10 cellular contexts compared by ENCODE assay signal in the genomic region with DNA sequence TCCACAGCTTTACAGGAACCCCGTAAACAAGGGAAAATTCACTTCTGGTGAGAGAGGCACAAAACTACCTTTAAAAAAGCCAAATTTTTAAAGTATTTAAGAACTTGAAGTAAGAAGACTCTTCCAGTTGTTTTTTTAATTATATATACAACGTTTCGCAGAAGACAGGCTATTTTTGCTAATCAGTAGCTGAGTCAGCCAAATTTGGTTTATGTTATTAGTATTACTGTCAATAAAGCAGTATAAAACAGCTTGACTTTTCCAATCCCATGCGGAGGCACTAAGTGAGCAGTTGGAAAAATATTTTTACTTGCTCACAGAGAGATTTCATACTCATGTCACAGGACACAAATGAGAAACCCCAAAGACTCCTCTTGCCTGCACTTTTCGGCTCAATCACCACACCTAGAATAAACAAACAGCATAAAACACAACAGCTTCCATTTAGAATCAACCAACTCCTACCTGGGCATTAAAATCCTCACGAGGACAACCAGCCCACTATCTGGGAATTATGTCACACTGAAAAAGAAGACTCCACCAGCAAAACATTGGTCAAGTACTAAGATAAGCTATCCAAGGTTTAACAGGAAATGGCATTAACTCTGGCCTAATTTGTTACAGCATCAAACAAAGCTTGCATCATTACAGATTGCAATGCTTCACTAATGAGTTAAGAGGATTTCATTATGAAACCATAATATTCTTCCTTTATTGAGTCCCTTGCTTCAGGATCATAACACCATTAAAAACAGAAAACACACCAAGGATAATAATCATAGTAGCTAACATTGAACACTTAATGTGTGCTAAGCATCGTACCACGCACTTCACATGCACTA. TPM values are rescaled to one million over a fixed set of nuclear protein-coding genes. Genes with fewer than 3 reads are reported as not detected.
A peak's percentile ranks its signal among the peaks of the same experiment; 100 is the strongest.
DNase-seq lines count a peak whose midpoint lies in the region; ATAC-seq, FAIRE-seq and TF ChIP-seq lines count a peak whose summit lies in the region.
"Had no signal": no experiment of that assay in that cellular context is flagged by ENCODE, and none has a peak within 500 bp of the region (broad histone marks: within the 10 kb centered on the region; RNA-seq: fewer than 3 reads in every experiment).

No MANE protein-coding gene starts in this region.

- FAIRE-seq in HepG2 (lab: Jason Lieb, UNC) = no peak

- TF ChIP-seq CTCF in right atrium auricular region (IDR thresholded peaks at IDR 0.05) (no peak), HepG2 (CRISPR knock-in tag; IDR thresholded peaks at IDR 0.05) (no peak)

- peak overlapping the region; percentile 29 for H3K4me2 ChIP-seq in HepG2 (ENCODE audit: low read depth, low read length)

- CTCF ChIA-PET in HepG2 (lab: Yijun Ruan, JAX; ENCODE audit: low intra/inter-chr PET ratio, low total read pairs) = no interaction called here

- H3K36me3 Mint-ChIP-seq in activated T-helper 17 cell treated with anti-CD3 and anti-CD28 coated beads, Interleukin-2, amount 50 U/mL, for 72 hours (ENCODE audit: low read depth) = peaks cover 28% of the 10 kb centered on the region

- no peak for TF ChIP-seq RAD21 in HepG2 (CRISPR knock-in tag; IDR thresholded peaks at IDR 0.05)

- H3K27ac Mint-ChIP-seq in activated T-helper 17 cell treated with anti-CD3 and anti-CD28 coated beads, Interleukin-2, amount 50 U/mL, for 72 hours = peak overlapping the region; percentile 90

- BruUV-seq in HepG2 (replicated peaks; lab: Mats Ljungman, UMichigan) = no TSS peak

- no peak for ATAC-seq in right cardiac atrium
- ATAC-seq in activated T-helper 17 cell treated with anti-CD3 and anti-CD28 coated beads, Interleukin-2, amount 50 U/mL, for 72 hours (replicated peaks) = no peak
- ATAC-seq in HepG2 = no peak
- ATAC-seq in HG03045 (IDR thresholded peaks at IDR 0.05; ENCODE audit: unreplicated experiment) = no peak
- ATAC-seq in GM19463 (IDR thresholded peaks at IDR 0.05; ENCODE audit: unreplicated experiment) = no peak
- no peak for ATAC-seq in HG03159 (IDR thresholded peaks at IDR 0.05; ENCODE audit: unreplicated experiment)

- WGBS in right cardiac atrium = 60% methylated on average over 8 of the region's 8 CpGs
- WGBS in HepG2 (ENCODE audit: low lambda C conversion rate) = 90% methylated on average over 8 of the region's 8 CpGs

- no peak overlapping the region for H2AFZ ChIP-seq in HepG2 (ENCODE audit: low read length)

- peak overlapping the region; percentile 72 for H3K4me3 Mint-ChIP-seq in activated T-helper 17 cell treated with anti-CD3 and anti-CD28 coated beads, Interleukin-2, amount 50 U/mL, for 72 hours

- H3K4me3 ChIP-seq in right cardiac atrium (ENCODE audit: low read length) = no peak overlapping the region
- no peak overlapping the region for H3K4me3 ChIP-seq in right atrium auricular region
- H3K4me3 ChIP-seq in HepG2 (replicated peaks in 1 of 3; ENCODE audit: insufficient read depth in 1 of 3, low read depth in 2 of 3, low read length in 3 of 3) = no peak overlapping the region

- peaks cover 43% of the 10 kb centered on the region for H3K79me2 ChIP-seq in HepG2 (ENCODE audit: insufficient read depth, low read length)

- H4K20me1 ChIP-seq in HepG2 (ENCODE audit: insufficient read depth, low read length) = peaks cover 18% of the 10 kb centered on the region; the same call in 1 of the 2 replicates

- intact Hi-C loops in right cardiac atrium (cut with DNase I) = no loop called here
- intact Hi-C loops in HepG2 (cut with micrococcal nuclease; ENCODE audit: unreplicated experiment) = no loop called here

- TF ChIP-seq EP300 in HepG2 (IDR thresholded peaks at IDR 0.05; ENCODE audit: low read depth in 2 of 2, low read length in 2 of 2) = no peak
- no peak for TF ChIP-seq EP300 in HepG2 (CRISPR knock-in tag; IDR thresholded peaks at IDR 0.05; ENCODE audit: borderline replicate concordance)

- H3K9me3 ChIP-seq in right cardiac atrium (ENCODE audit: control insufficient read depth, low read length) (no peaks in the 10 kb centered on the region), right atrium auricular region (no peaks in the 10 kb centered on the region), HepG2 (ENCODE audit: low read length) (no peaks in the 10 kb centered on the region)

- H3K9ac ChIP-seq in HepG2 (ENCODE audit: insufficient read depth, low read depth, low read length) = no peak overlapping the region

- no peaks in the 10 kb centered on the region for H3K27me3 ChIP-seq in right cardiac atrium (ENCODE audit: control insufficient read depth, insufficient read depth)
- H3K27me3 ChIP-seq in right atrium auricular region = no peaks in the 10 kb centered on the region
- no peaks in the 10 kb centered on the region for H3K27me3 ChIP-seq in HepG2 (ENCODE audit: control insufficient read depth in 1 of 2, insufficient read depth in 2 of 2, low read length in 2 of 2)

- H3K27ac ChIP-seq in right cardiac atrium (ENCODE audit: low read length) = peak overlapping the region; percentile 7
- no peak overlapping the region for H3K27ac ChIP-seq in right atrium auricular region
- H3K27ac ChIP-seq in HepG2 (ENCODE audit: extremely low read length, insufficient read depth, low read length) = peak overlapping the region; percentile 1

- H3K36me3 ChIP-seq in right atrium auricular region (no peaks in the 10 kb centered on the region), HepG2 (replicated peaks in 1 of 2; ENCODE audit: control insufficient read depth in 1 of 2, insufficient read depth in 2 of 2, low read length in 2 of 2) (no peaks in the 10 kb centered on the region)

- in situ Hi-C loops in HepG2 (cut with HindIII; ENCODE audit: extremely low pct_ligation_motif_present, low pct_unique_long_range_greater_than_20kb) = no loop called here

- H3K27me3 Mint-ChIP-seq in activated T-helper 17 cell treated with anti-CD3 and anti-CD28 coated beads, Interleukin-2, amount 50 U/mL, for 72 hours = no peaks in the 10 kb centered on the region

- TF ChIP-seq POLR2A in HepG2 (IDR thresholded peaks at IDR 0.05; ENCODE audit: insufficient read depth in 1 of 2, low read depth in 2 of 2, low read length in 2 of 2) = no peak

- H3K4me1 ChIP-seq in right cardiac atrium (ENCODE audit: control insufficient read depth, insufficient read depth, low read length) (peaks cover 19% of the 10 kb centered on the region), right atrium auricular region (peaks cover 0 to 40% of the 10 kb centered on the region in 2 donors), HepG2 (ENCODE audit: insufficient read depth, low read length) (peaks cover 27% of the 10 kb centered on the region)

- no peaks in the 10 kb centered on the region for H3K9me3 Mint-ChIP-seq in activated T-helper 17 cell treated with anti-CD3 and anti-CD28 coated beads, Interleukin-2, amount 50 U/mL, for 72 hours

- POLR2A ChIA-PET in HepG2 (lab: Yijun Ruan, JAX) = interaction anchor here (1.0 kb wide), 1 partner anchor 37 kb away, joined by 5 read pairs; no protein-coding TSS in a partner anchor

- peaks cover 50% of the 10 kb centered on the region for H3K4me1 Mint-ChIP-seq in activated T-helper 17 cell treated with anti-CD3 and anti-CD28 coated beads, Interleukin-2, amount 50 U/mL, for 72 hours

- DNase-seq in right cardiac atrium (no peak), right atrium auricular region (ENCODE audit: low spot score) (no peak), HepG2 (ENCODE audit: low spot score) (no peak), COR-L47 (lab: John Stamatoyannopoulos, UW) (no peak)
- DNase-seq: DMS79; stimulated activated CD4-positive, alpha-beta T cell treated with anti-CD3 and anti-CD28 coated beads, Interleukin-4, amount 100 ng/mL, for 24 hours had no signal

TF ChIP-seq in HepG2, 621 proteins besides CTCF, POLR2A, EP300 and RAD21 (continues in another document):
- TF ChIP-seq NFE2 (CRISPR knock-in tag; IDR thresholded peaks at IDR 0.05) (no peak), MBD4 (IDR thresholded peaks at IDR 0.05; ENCODE audit: borderline replicate concordance, low read length) (no peak)

RNA-seq across cellular contexts. Expression of a gene that starts 26.3 kb away (rescaled TPM):
- total RNA-seq in right cardiac atrium (10 to 100 TPM; 30.7 to 59.0 (median 38.7) TPM), right atrium auricular region (10 to 100 TPM; 31.2 to 34.9 TPM), HepG2 (2016; rRNA removed; fragmentation: Illumina TruSeq; extraction: Trizol) (43.9 and 72.4 TPM in 2 replicates)
- polyA plus RNA-seq in right cardiac atrium (27.6 TPM), HepG2 (2011; rRNA removed) (50.1 and 51.9 TPM in 2 replicates)
- 100 to 1,000 TPM in 1 of 2 donors, 10 to 100 TPM in 1; 91.9 to 127 TPM for total RNA-seq in activated T-helper 17 cell treated with anti-CD3 and anti-CD28 coated beads, Interleukin-2, amount 50 U/mL, for 72 hours
- total RNA-seq in HepG2 (2016; cell fraction: cytosol; rRNA removed; fragmentation: Illumina TruSeq; extraction: Trizol; ENCODE audit: low read depth) = 13.9 and 14.9 TPM in 2 replicates
- 38.2 and 72.3 TPM in 2 replicates for total RNA-seq in HepG2 (2016; cell fraction: insoluble cytoplasmic fraction; rRNA removed; fragmentation: Illumina TruSeq; extraction: Trizol)
- 35.5 and 41.3 TPM in 2 replicates for total RNA-seq in HepG2 (2016; cell fraction: membrane; rRNA removed; fragmentation: Illumina TruSeq; extraction: Trizol)
- total RNA-seq in HepG2 (2016; cell fraction: nucleus; rRNA removed; fragmentation: Illumina TruSeq; extraction: Trizol) = 100 and 107 TPM in 2 replicates
- polyA plus RNA-seq in HepG2 (2011; cell fraction: cytosol; rRNA removed) = 25.4 and 42.1 TPM in 2 replicates
- 43.1 and 55.3 TPM in 2 replicates for polyA plus RNA-seq in HepG2 (2011; cell fraction: nucleus; rRNA removed)
- 83.4 and 101 TPM in 2 replicates for polyA plus RNA-seq in HepG2 (2012)
- polyA plus RNA-seq in HepG2 (2016; cell fraction: cytosol; fragmentation: Illumina TruSeq; extraction: Trizol; ENCODE audit: low read depth) = 10.8 and 11.0 TPM in 2 replicates
- 47.3 and 49.0 TPM in 2 replicates for polyA plus RNA-seq in HepG2 (2016; cell fraction: insoluble cytoplasmic fraction; fragmentation: Illumina TruSeq; extraction: Trizol; ENCODE audit: low read depth)
- 27.9 and 31.0 TPM in 2 replicates for polyA plus RNA-seq in HepG2 (2016; cell fraction: membrane; fragmentation: Illumina TruSeq; extraction: Trizol; ENCODE audit: low read depth)
- polyA plus RNA-seq in HepG2 (2016; cell fraction: nucleus; fragmentation: Illumina TruSeq; extraction: Trizol; ENCODE audit: insufficient read depth, low read depth) = 151 and 157 TPM in 2 replicates
- 88.1 and 141 TPM in 2 replicates for polyA minus RNA-seq in HepG2 (2011; rRNA and poly(A)+ RNA removed; ENCODE audit: low replicate concordance)
- 50.1 and 59.2 TPM in 2 replicates for polyA minus RNA-seq in HepG2 (2011; cell fraction: cytosol; rRNA and poly(A)+ RNA removed)
- polyA minus RNA-seq in HepG2 (2011; cell fraction: nucleus; rRNA and poly(A)+ RNA removed) = 54.8 and 92.7 TPM in 2 replicates

Comparison
In these comparisons a context has a peak if more than half of its experiments do, and no peak if none do; other contexts are left out.
1. H3K27ac ChIP-seq: peak in right cardiac atrium (single experiment) and HepG2 (single experiment); none in right atrium auricular region (0 of 2).